22 cellular contexts compared by ENCODE assay signal in genomic region chr3:53016236-53016635, GRCh38. TPM values are rescaled to one million over a fixed set of nuclear protein-coding genes. Genes with fewer than 3 reads are reported as not detected.
DNase-seq lines count a peak whose midpoint lies in the region; TF ChIP-seq lines count a peak whose summit lies in the region.
"Had no signal": no experiment of that assay in that cellular context is flagged by ENCODE, and none has a peak within 500 bp of the region (broad histone marks: within the 10 kb centered on the region; RNA-seq: fewer than 3 reads in every experiment).

No MANE protein-coding gene starts in this region.

- no peaks in the 10 kb centered on the region for H3K9me3 Mint-ChIP-seq in immature natural killer cell

- H3K27ac Mint-ChIP-seq in immature natural killer cell: no peak overlapping the region

- H3K27me3 ChIP-seq in brain microvascular endothelial cell (replicated peaks): no peaks in the 10 kb centered on the region
- H3K27me3 ChIP-seq: Peyer's patch, SJCRH30 had no signal

- H3K36me3 ChIP-seq in brain microvascular endothelial cell (replicated peaks): no peaks in the 10 kb centered on the region
- H3K36me3 ChIP-seq: Peyer's patch, SJCRH30 had no signal

- H3K36me3 Mint-ChIP-seq in immature natural killer cell: peaks cover 0 to 4% (median 0%) of the 10 kb centered on the region in 3 donors

- H3K4me1 Mint-ChIP-seq in immature natural killer cell: peaks cover 3 to 26% of the 10 kb centered on the region in 2 donors

- in situ Hi-C loops in brain microvascular endothelial cell (cut with HindIII; ENCODE audit: low pct_ligation_motif_present, low sequenced_read_pairs): no loop called here

- DNase-seq in Daoy (ENCODE audit: low read depth) (peak; percentile 7), M059J (ENCODE audit: low read depth) (peak; percentile 26), brain microvascular endothelial cell (peak; percentile 24), kidney tubule cell (ENCODE audit: low spot score) (peak; percentile 30), immature natural killer cell (no peak), NCI-H82 treated with DMSO at 0.1 percent for 48 hours (lab: John Stamatoyannopoulos, UW; ENCODE audit: unreplicated experiment) (no peak), DMS79 treated with DMSO at 0.1 percent for 48 hours (lab: John Stamatoyannopoulos, UW) (no peak), NCI-H2227 treated with DMSO at 0.1 percent for 48 hours (lab: John Stamatoyannopoulos, UW) (no peak)
- DNase-seq: DND-41, GF-D8, GOT3, KBM-7, NCI-H1105, NCI-H146, NCI-H2029 treated with DMSO at 0.1 percent for 48 hours, NCI-H345, NCI-H524, NCI-H774, Peyer's patch, SJCRH30 had no signal

- peaks cover 0 to 2% (median 0%) of the 10 kb centered on the region in 3 donors for H3K27me3 Mint-ChIP-seq in immature natural killer cell (ENCODE audit: low read depth in 3 of 3)

- no peak overlapping the region for H3K27ac ChIP-seq in brain microvascular endothelial cell
- H3K27ac ChIP-seq: C4-2B, HL-60, Peyer's patch, SJCRH30 had no signal

- H3K4me3 ChIP-seq in brain microvascular endothelial cell (ENCODE audit: low read depth, low read length): no peak overlapping the region
- H3K4me3 ChIP-seq: Peyer's patch, SJCRH30 had no signal

- no peak overlapping the region for H3K4me3 Mint-ChIP-seq in immature natural killer cell

- TF ChIP-seq CTCF in brain microvascular endothelial cell (IDR thresholded peaks at IDR 0.05; ENCODE audit: low read depth, low read length, missing control alignments): no peak

RNA-seq across cellular contexts. Expression of gene SFMBT1, which starts 29.6 kb away (rescaled TPM):
- 11.7 and 18.3 TPM in 2 replicates for total RNA-seq in Daoy (2014; rRNA removed; shearing (Covaris generic))
- total RNA-seq in M059J (2014; rRNA removed; shearing (Covaris generic)): 16.1 and 17.7 TPM in 2 replicates
- 10 to 100 TPM in 2 of 3 donors, 1 to 10 TPM in 1; 6.6 to 12.9 (median 12.3) TPM for polyA plus RNA-seq in immature natural killer cell

Comparison
In these comparisons a context has a peak if more than half of its experiments do, and no peak if none do; other contexts are left out.
1. DNase-seq: peak in Daoy (single experiment), M059J (single experiment), brain microvascular endothelial cell (single experiment) and kidney tubule cell (single experiment); none in immature natural killer cell (0 of 3), NCI-H82 treated with DMSO at 0.1 percent for 48 hours (single experiment), DMS79 treated with DMSO at 0.1 percent for 48 hours (single experiment) and NCI-H2227 treated with DMSO at 0.1 percent for 48 hours (single experiment).